ENCODE assay signal across 19 cellular contexts in the genomic region with DNA sequence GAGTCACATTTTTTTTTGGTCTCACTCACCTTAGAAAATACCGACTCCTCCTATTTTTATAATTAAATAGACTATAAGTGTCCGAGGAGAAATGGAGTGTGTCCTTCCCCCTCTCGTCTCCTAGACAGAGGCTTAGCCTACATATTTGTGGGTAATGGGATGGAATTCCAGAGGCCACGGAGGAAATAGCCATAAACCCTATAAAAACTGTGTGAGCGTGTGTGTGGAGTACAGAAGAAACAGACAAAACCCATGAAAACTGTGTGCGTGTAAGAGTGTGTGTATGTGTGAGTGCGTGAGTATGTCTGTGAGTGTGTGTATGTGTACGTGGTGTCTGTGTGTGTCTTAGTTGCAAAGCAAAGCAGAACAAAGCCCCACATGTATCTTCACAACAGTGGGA.
"Had no signal": no experiment of that assay in that cellular context is flagged by ENCODE, and none has a peak within 500 bp of the region (broad histone marks: within the 10 kb centered on the region; RNA-seq: fewer than 3 reads in every experiment).

No MANE protein-coding gene starts in this region.

- H3K4me1 Mint-ChIP-seq: memory B cell had no signal

- H3K27ac Mint-ChIP-seq: memory B cell, nephron had no signal

- H3K9me3 ChIP-seq: ascending aorta, colonic mucosa, esophagus squamous epithelium, thoracic aorta had no signal

- H3K27me3 Mint-ChIP-seq: memory B cell had no signal

- H3K4me1 ChIP-seq: ascending aorta, colonic mucosa, esophagus squamous epithelium had no signal

- DNase-seq: activated CD4-positive, alpha-beta T cell treated with anti-CD3 and anti-CD28 coated beads, Interleukin-2, amount 50 U/mL, for 4 hours; activated CD4-positive, CD25-positive, alpha-beta regulatory T cell treated with anti-CD3 and anti-CD28 coated beads, Interleukin-2, amount 50 U/mL, for 72 hours; activated naive CD4-positive, alpha-beta T cell treated with Interleukin-2 at 50 U/mL for 16 hours; activated T-cell treated with anti-CD3 and anti-CD28 coated beads for 4 hours; caudate nucleus; colonic mucosa; esophagus squamous epithelium; glutamatergic neuron; hypothalamus; left ventricle myocardium superior; occipital lobe; stimulated activated CD4-positive, alpha-beta T cell treated with anti-CD3 and anti-CD28 coated beads, Interleukin-12 subunit alpha, Interleukin-12 subunit beta, amount 100 ng/mL, for 4 hours; stimulated activated CD4-positive, alpha-beta T cell treated with anti-CD3 and anti-CD28 coated beads, Interleukin-2, amount 100 ng/mL, for 24 hours; T-helper 9 cell had no signal

- H3K27me3 ChIP-seq: ascending aorta, colonic mucosa, esophagus squamous epithelium had no signal

- ATAC-seq: left ventricle myocardium superior, sciatic nerve had no signal

- H3K9me3 Mint-ChIP-seq: nephron had no signal

- H3K36me3 Mint-ChIP-seq: memory B cell had no signal

- H3K36me3 ChIP-seq: ascending aorta, colonic mucosa, esophagus squamous epithelium, thoracic aorta had no signal

- H3K4me3 ChIP-seq: ascending aorta, colonic mucosa, esophagus squamous epithelium, thoracic aorta had no signal

- H3K4me3 Mint-ChIP-seq: memory B cell, nephron had no signal

- H3K27ac ChIP-seq: ascending aorta, colonic mucosa, esophagus squamous epithelium, thoracic aorta had no signal
